ENCODE assay signal across 22 cellular contexts in the genomic region with DNA sequence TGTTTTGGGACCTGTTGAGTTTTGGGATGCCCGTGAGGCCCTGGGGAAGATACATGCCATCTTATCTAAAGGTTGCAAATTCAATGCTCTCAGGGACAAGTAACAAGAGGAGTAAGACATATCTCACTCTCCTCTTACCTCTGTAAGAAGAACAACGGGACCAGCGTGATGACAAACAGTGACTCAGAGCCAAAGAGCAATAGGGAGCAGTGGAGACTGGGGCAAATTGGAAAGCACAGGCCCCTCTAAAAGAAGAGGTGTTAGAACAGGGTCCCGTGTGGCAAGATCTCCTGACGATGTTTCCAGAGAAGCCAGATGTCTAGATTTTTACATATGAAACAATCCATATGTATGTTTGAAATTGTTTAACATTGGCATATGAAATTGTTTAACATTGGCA. TPM values are rescaled to one million over a fixed set of nuclear protein-coding genes. Genes with fewer than 3 reads are reported as not detected.
A peak's percentile ranks its signal among the peaks of the same experiment; 100 is the strongest.
DNase-seq lines count a peak whose midpoint lies in the region; ATAC-seq, FAIRE-seq and TF ChIP-seq lines count a peak whose summit lies in the region.
"Had no signal": no experiment of that assay in that cellular context is flagged by ENCODE, and none has a peak within 500 bp of the region (broad histone marks: within the 10 kb centered on the region; RNA-seq: fewer than 3 reads in every experiment).

No MANE protein-coding gene starts in this region.

- no peak overlapping the region for H3K9ac ChIP-seq in astrocyte (ENCODE audit: low read length)
- H3K9ac ChIP-seq: BLaER1 treated with 17β-estradiol and CSF1 and Interleukin-3, amounts not matched to agents 10 nM and 100 nM had no signal

- H3K27ac ChIP-seq in astrocyte (ENCODE audit: low read depth, low read length), result no peak overlapping the region
- no peak overlapping the region for H3K27ac ChIP-seq in osteoblast (ENCODE audit: low read depth, low read length)
- H3K27ac ChIP-seq: 22Rv1; A549; BLaER1 treated with 17β-estradiol and CSF1 and Interleukin-3, amounts not matched to agents 10 nM and 100 nM; C4-2B had no signal

- FAIRE-seq in astrocyte (lab: Jason Lieb, UNC), result no peak
- FAIRE-seq: A549, D721Med, G401.6, GM12891, GM19239 had no signal

- no peaks in the 10 kb centered on the region for H3K36me3 Mint-ChIP-seq in activated CD8-positive, alpha-beta memory T cell treated with anti-CD3 and anti-CD28 coated beads, Interleukin-2, amount 10 ng/mL, durations not matched to agents 7 days and 5 days
- H3K36me3 Mint-ChIP-seq in astrocyte (ENCODE audit: low read depth, unreplicated experiment), result peaks cover 4% of the 10 kb centered on the region

- H3K79me2 ChIP-seq in astrocyte (ENCODE audit: insufficient read depth, low read length), result peaks cover 8% of the 10 kb centered on the region
- peaks cover 2% of the 10 kb centered on the region for H3K79me2 ChIP-seq in osteoblast (ENCODE audit: insufficient read depth, low read length)

- peaks cover 2% of the 10 kb centered on the region for H3K9me3 ChIP-seq in astrocyte (ENCODE audit: insufficient read depth, low read depth, low read length)
- H3K9me3 ChIP-seq in osteoblast (ENCODE audit: low read depth, low read length), result no peaks in the 10 kb centered on the region

- H3K4me1 Mint-ChIP-seq in activated CD8-positive, alpha-beta memory T cell treated with anti-CD3 and anti-CD28 coated beads, Interleukin-2, amount 10 ng/mL, durations not matched to agents 7 days and 5 days, result peaks cover 13% of the 10 kb centered on the region
- peaks cover 14% of the 10 kb centered on the region for H3K4me1 Mint-ChIP-seq in astrocyte (ENCODE audit: low read depth, unreplicated experiment)

- H3K4me3 ChIP-seq in astrocyte (ENCODE audit: insufficient read depth, low read depth, low read length) (no peak overlapping the region), osteoblast (ENCODE audit: insufficient read depth, low read length) (no peak overlapping the region)
- H3K4me3 ChIP-seq: A549; BLaER1 treated with 17β-estradiol and CSF1 and Interleukin-3, amounts not matched to agents 10 nM and 100 nM had no signal

- peaks cover 3% of the 10 kb centered on the region for H3K27me3 Mint-ChIP-seq in activated CD8-positive, alpha-beta memory T cell treated with anti-CD3 and anti-CD28 coated beads, Interleukin-2, amount 10 ng/mL, durations not matched to agents 7 days and 5 days
- H3K27me3 Mint-ChIP-seq in astrocyte (ENCODE audit: low read depth, unreplicated experiment), result no peaks in the 10 kb centered on the region
- H3K27me3 Mint-ChIP-seq: CD4-positive, alpha-beta T cell had no signal

- H3K4me3 Mint-ChIP-seq in activated CD8-positive, alpha-beta memory T cell treated with anti-CD3 and anti-CD28 coated beads, Interleukin-2, amount 10 ng/mL, durations not matched to agents 7 days and 5 days, result no peak overlapping the region
- H3K4me3 Mint-ChIP-seq in astrocyte (ENCODE audit: unreplicated experiment), result no peak overlapping the region
- H3K4me3 Mint-ChIP-seq: B cell; CD4-positive, alpha-beta T cell; CD8-positive, alpha-beta T cell had no signal

- peak; percentile 12 for DNase-seq in activated CD8-positive, alpha-beta memory T cell treated with anti-CD3 and anti-CD28 coated beads, Interleukin-2, amount 10 ng/mL, durations not matched to agents 7 days and 5 days
- DNase-seq in activated CD8-positive, alpha-beta memory T cell treated with anti-CD3 and anti-CD28 coated beads, Interleukin-2, amount 50 U/mL, for 48 hours, result no peak
- no peak for DNase-seq in astrocyte (ENCODE audit: low read depth)
- peak; percentile 21 for DNase-seq in osteoblast (ENCODE audit: insufficient read length, low spot score, missing footprints)
- DNase-seq in HuH-7.5 (ENCODE audit: low spot score), result no peak
- DNase-seq: AML-193; Caco-2; Calu3; CD4-positive, alpha-beta T cell; CD8-positive, alpha-beta T cell; DMS79 treated with DMSO at 0.1 percent for 48 hours; GF-D8 had no signal

- H4K20me1 ChIP-seq in astrocyte (ENCODE audit: insufficient read depth, low read length) (peaks cover 23% of the 10 kb centered on the region), osteoblast (ENCODE audit: insufficient read depth, low read length) (peaks cover 23% of the 10 kb centered on the region)

- no peaks in the 10 kb centered on the region for H3K36me3 ChIP-seq in astrocyte (ENCODE audit: insufficient read depth, low read length)
- peaks cover 6% of the 10 kb centered on the region for H3K36me3 ChIP-seq in osteoblast (ENCODE audit: insufficient read depth, low read length)

- H3K27me3 ChIP-seq in astrocyte (ENCODE audit: insufficient read depth, low read length) (no peaks in the 10 kb centered on the region), osteoblast (ENCODE audit: insufficient read depth, low read length) (no peaks in the 10 kb centered on the region)
- H3K27me3 ChIP-seq: BLaER1 treated with 17β-estradiol and CSF1 and Interleukin-3, amounts not matched to agents 10 nM and 100 nM had no signal

- TF ChIP-seq CTCF in astrocyte (IDR thresholded peaks at IDR 0.05; ENCODE audit: insufficient read depth, low read depth, low read length) (no peak), osteoblast (IDR thresholded peaks at IDR 0.05; ENCODE audit: extremely low read depth, low read depth, low read length) (no peak)

- no peak for ATAC-seq in activated CD8-positive, alpha-beta memory T cell treated with anti-CD3 and anti-CD28 coated beads, Interleukin-2, amount 10 ng/mL, durations not matched to agents 7 days and 5 days
- ATAC-seq: A549; CD8-positive, alpha-beta T cell had no signal

- CTCF ChIA-PET in activated CD8-positive, alpha-beta memory T cell treated with anti-CD3 and anti-CD28 coated beads, Interleukin-2, amount 10 ng/mL, durations not matched to agents 7 days and 5 days (lab: Charles Lee), result interaction anchor here (1.4 kb wide), 1 partner anchor 141 kb away, joined by 3 read pairs; no protein-coding TSS in a partner anchor

- H2AFZ ChIP-seq in astrocyte (ENCODE audit: low read depth, low read length) (no peak overlapping the region), osteoblast (ENCODE audit: low read length) (no peak overlapping the region)

- H3K4me1 ChIP-seq in astrocyte (ENCODE audit: insufficient read depth, low read length), result no peaks in the 10 kb centered on the region
- H3K4me1 ChIP-seq in osteoblast (ENCODE audit: insufficient read depth, low read length), result no peaks in the 10 kb centered on the region
- H3K4me1 ChIP-seq: A549, Caco-2 had no signal

- H3K9me3 Mint-ChIP-seq in activated CD8-positive, alpha-beta memory T cell treated with anti-CD3 and anti-CD28 coated beads, Interleukin-2, amount 10 ng/mL, durations not matched to agents 7 days and 5 days (ENCODE audit: low read depth), result no peaks in the 10 kb centered on the region
- H3K9me3 Mint-ChIP-seq in astrocyte (ENCODE audit: unreplicated experiment), result peaks cover 6% of the 10 kb centered on the region
- H3K9me3 Mint-ChIP-seq: CD4-positive, alpha-beta T cell; CD8-positive, alpha-beta T cell had no signal

- H3K27ac Mint-ChIP-seq in activated CD8-positive, alpha-beta memory T cell treated with anti-CD3 and anti-CD28 coated beads, Interleukin-2, amount 10 ng/mL, durations not matched to agents 7 days and 5 days, result no peak overlapping the region
- peak overlapping the region; percentile 28 for H3K27ac Mint-ChIP-seq in astrocyte (ENCODE audit: unreplicated experiment)
- H3K27ac Mint-ChIP-seq: B cell; CD4-positive, alpha-beta T cell; CD8-positive, alpha-beta T cell had no signal

- no peak overlapping the region for H3K4me2 ChIP-seq in astrocyte (ENCODE audit: low read length)
- no peak overlapping the region for H3K4me2 ChIP-seq in osteoblast (ENCODE audit: insufficient read depth, low read length)
- H3K4me2 ChIP-seq: A549; BLaER1 treated with 17β-estradiol and CSF1 and Interleukin-3, amounts not matched to agents 10 nM and 100 nM had no signal

RNA-seq across cellular contexts. Expression of gene TP53RK, which starts 11.6 kb away (rescaled TPM):
- 10 to 100 TPM; 14.8 to 20.9 TPM for total RNA-seq in activated CD8-positive, alpha-beta memory T cell treated with anti-CD3 and anti-CD28 coated beads, Interleukin-2, amount 10 ng/mL, durations not matched to agents 7 days and 5 days
- total RNA-seq in astrocyte, result 16.0 and 16.7 TPM in 2 replicates
- 18.0 and 21.0 TPM in 2 replicates for total RNA-seq in osteoblast

RNA-seq across cellular contexts. Expression of gene SLC13A3, which starts 26.3 kb away (rescaled TPM):
- under 1 TPM in 1 of 2 experiments, not detected in 1; 0.19 TPM for total RNA-seq in activated CD8-positive, alpha-beta memory T cell treated with anti-CD3 and anti-CD28 coated beads, Interleukin-2, amount 10 ng/mL, durations not matched to agents 7 days and 5 days
- total RNA-seq in astrocyte (0.50 and 0.66 TPM in 2 replicates), osteoblast (0.59 and 1.8 TPM in 2 replicates)
- total RNA-seq: A172, Calu3 had no signal

RNA-seq across cellular contexts. Expression of gene SLC2A10, which starts 31.8 kb away (rescaled TPM):
- total RNA-seq in activated CD8-positive, alpha-beta memory T cell treated with anti-CD3 and anti-CD28 coated beads, Interleukin-2, amount 10 ng/mL, durations not matched to agents 7 days and 5 days, result not detected
- total RNA-seq in astrocyte (12.7 and 16.1 TPM in 2 replicates), osteoblast (44.2 and 47.4 TPM in 2 replicates)
- total RNA-seq: B cell; CD4-positive, alpha-beta T cell; CD8-positive, alpha-beta T cell had no signal

Comparison
In these comparisons a context has a peak if more than half of its experiments do, and no peak if none do; other contexts are left out.
1. DNase-seq: peak in activated CD8-positive, alpha-beta memory T cell treated with anti-CD3 and anti-CD28 coated beads, Interleukin-2, amount 10 ng/mL, durations not matched to agents 7 days and 5 days (single experiment) and osteoblast (single experiment); none in activated CD8-positive, alpha-beta memory T cell treated with anti-CD3 and anti-CD28 coated beads, Interleukin-2, amount 50 U/mL, for 48 hours (single experiment), astrocyte (single experiment) and HuH-7.5 (single experiment).
2. RNA of gene SLC2A10, which starts 31.8 kb away (total RNA-seq): 44.2 to 47.4 TPM in osteoblast and 12.7 to 16.1 TPM in astrocyte; not detected in activated CD8-positive, alpha-beta memory T cell treated with anti-CD3 and anti-CD28 coated beads, Interleukin-2, amount 10 ng/mL, durations not matched to agents 7 days and 5 days; every median in the first group is over 10 times any median in the second.